In the genomic region with DNA sequence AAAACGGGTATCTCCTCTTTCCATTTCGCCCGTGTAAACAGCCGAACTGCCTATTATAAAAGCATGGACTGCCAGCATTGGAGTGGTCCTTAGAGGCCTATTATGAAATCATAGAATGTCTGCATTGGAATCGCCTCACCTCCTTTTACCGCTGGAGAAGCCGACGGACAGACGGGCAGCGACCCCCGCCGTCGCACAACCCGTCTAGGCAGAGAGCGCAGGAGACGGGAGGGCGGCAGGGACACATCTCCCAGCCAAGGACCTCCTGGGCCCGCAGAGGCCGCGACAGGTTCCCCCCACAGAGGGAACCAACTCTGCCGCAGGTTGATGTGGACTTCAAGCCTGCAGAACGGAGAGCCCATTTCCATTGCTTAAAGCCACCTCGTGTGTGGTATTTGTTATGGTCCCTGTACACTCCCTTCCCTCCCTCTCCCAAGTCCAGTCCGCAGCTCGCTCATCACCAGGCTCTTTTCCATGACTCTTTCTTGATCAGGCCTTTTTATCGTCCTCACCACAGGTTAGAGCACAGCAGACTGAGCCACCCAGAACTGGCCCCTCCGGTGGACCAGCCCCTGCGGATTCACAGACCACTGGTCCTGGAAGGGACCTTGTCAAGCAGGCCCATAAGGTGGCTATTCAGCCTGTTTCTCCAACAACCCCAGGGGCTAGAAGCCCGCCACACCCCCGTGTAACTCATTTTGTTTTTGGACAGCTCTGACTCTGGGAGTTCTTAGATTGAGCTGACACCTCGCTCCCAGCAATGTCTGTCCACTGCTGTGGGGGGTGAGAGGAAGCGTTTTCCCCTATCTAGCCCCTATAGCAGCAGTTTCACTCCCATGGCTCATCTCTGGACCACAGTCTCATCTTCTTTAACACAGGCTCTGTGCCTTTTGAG, we compare ENCODE assay signal across 8 cellular contexts. TPM values are rescaled to one million over a fixed set of nuclear protein-coding genes. Genes with fewer than 3 reads are reported as not detected.
A peak's percentile ranks its signal among the peaks of the same experiment; 100 is the strongest.
DNase-seq lines count a peak whose midpoint lies in the region; ATAC-seq, FAIRE-seq and TF ChIP-seq lines count a peak whose summit lies in the region.

No MANE protein-coding gene starts in this region.

- ATAC-seq in GM21423 (IDR thresholded peaks at IDR 0.05; ENCODE audit: unreplicated experiment) (peak; percentile 1), T-cell (replicated peaks in 1 of 4) (peak in 3 of 4 experiments; percentile 4 to 5 (median 5)), pancreas (peak in 3 of 4 donors; percentile 4 to 20 (median 9)), HG03135 (IDR thresholded peaks at IDR 0.05; ENCODE audit: unreplicated experiment) (no peak)

- peaks cover 14 to 43% (median 26%) of the 10 kb centered on the region in 3 donors for H3K4me1 ChIP-seq in pancreas

- peaks cover 70 to 88% (median 76%) of the 10 kb centered on the region in 3 donors for H3K4me1 Mint-ChIP-seq in T-cell

- peak overlapping the region; percentile 94 for H3K4me3 ChIP-seq in AG04449 (ENCODE audit: low read depth, low read length)
- H3K4me3 ChIP-seq in fibroblast of the aortic adventitia (ENCODE audit: low read depth, low read length) = peak overlapping the region; percentile 62
- peak overlapping the region; percentile 60 to 90 (median 80) for H3K4me3 ChIP-seq in pancreas

- H3K27me3 Mint-ChIP-seq in T-cell = no peaks in the 10 kb centered on the region

- H3K9me3 Mint-ChIP-seq in T-cell = no peaks in the 10 kb centered on the region

- peak overlapping the region; percentile 89 to 93 (median 93) for H3K4me3 Mint-ChIP-seq in T-cell

- CTCF ChIA-PET in AG04449 (lab: Yijun Ruan, JAX) (interaction anchor here (0.6 to 3.4 kb wide), 5 partner anchors 13 to 373 kb away, joined by 3 to 30 read pairs (median 9); partner anchors contain the start of gene XXYLT1), T-cell (lab: Charles Lee) (interaction anchor here (2.3 to 2.4 kb wide), 2 partner anchors 21 kb away, joined by 5 to 6 read pairs; no protein-coding TSS in a partner anchor)

- no peak for DNase-seq in AG04449 (ENCODE audit: low read depth, low spot score)
- DNase-seq in T-cell = peak in 2 of 34 experiments; percentile 16 to 17
- peak; percentile 31 for DNase-seq in fibroblast of the aortic adventitia (ENCODE audit: low read depth)
- peak in 4 of 6 donors; percentile 27 to 81 (median 50) for DNase-seq in pancreas
- DNase-seq in NK-92 treated with Interleukin-12 subunit alpha and Interleukin-12 subunit beta, amount 100 ng/mL, for 24 hours (lab: John Stamatoyannopoulos, UW) = no peak
- no peak for DNase-seq in SKM-1 (lab: John Stamatoyannopoulos, UW; ENCODE audit: unreplicated experiment)

- H3K27ac Mint-ChIP-seq in T-cell = peak overlapping the region; percentile 98

- 28 to 33% methylated on average over 32 of the region's 32 CpGs for WGBS in pancreas, 2 donors

- no peaks in the 10 kb centered on the region for H3K27me3 ChIP-seq in pancreas

- peak overlapping the region; percentile 76 to 87 (median 82) for H3K27ac ChIP-seq in pancreas

- intact Hi-C loops in pancreas (cut with DNase I) = no loop called here

- POLR2A ChIA-PET in AG04449 (lab: Yijun Ruan, JAX) = interaction anchor here (0.8 to 1.0 kb wide), 5 partner anchors 9 to 858 kb away, joined by 3 to 5 read pairs (median 4); partner anchors contain the start of gene FAM43A
- POLR2A ChIA-PET in T-cell (lab: Charles Lee) = interaction anchor here in 1 of 2 donors (1.1 kb wide), 1 partner anchor 24 kb away, joined by 3 read pairs; no protein-coding TSS in a partner anchor

- FAIRE-seq in pancreas (lab: Jason Lieb, UNC) = no peak

- H3K9me3 ChIP-seq in pancreas = no peaks in the 10 kb centered on the region

- no peaks in the 10 kb centered on the region for H3K36me3 ChIP-seq in pancreas

- H3K36me3 Mint-ChIP-seq in T-cell = peaks cover 12% of the 10 kb centered on the region

- TF ChIP-seq CTCF in AG04449 (IDR thresholded peaks at IDR 0.05; ENCODE audit: insufficient read depth, low read length, missing control alignments) (no peak), fibroblast of the aortic adventitia (IDR thresholded peaks at IDR 0.05; ENCODE audit: insufficient read depth, low read length) (no peak), pancreas (IDR thresholded peaks at IDR 0.05) (no peak)

RNA-seq across cellular contexts. Expression of gene PPP1R2, which starts 0.8 kb away (rescaled TPM):
- total RNA-seq in T-cell = 100 to 1,000 TPM; 113 to 154 (median 123) TPM
- 60.1 and 126 TPM in 2 replicates for total RNA-seq in fibroblast of the aortic adventitia (ENCODE audit: low replicate concordance)
- total RNA-seq in pancreas = 10 to 100 TPM; 14.7 to 26.0 (median 16.9) TPM
- polyA plus RNA-seq in pancreas = 10 to 100 TPM in 1 of 2 donors, 1 to 10 TPM in 1; 9.5 to 15.5 TPM

RNA-seq across cellular contexts. Expression of gene APOD, which starts 39.9 kb away (rescaled TPM):
- under 1 TPM in 1 of 5 donors, not detected in 4; 0.55 TPM for total RNA-seq in T-cell
- total RNA-seq in fibroblast of the aortic adventitia (ENCODE audit: low replicate concordance) = 2.9 and 33.3 TPM in 2 replicates
- total RNA-seq in pancreas = 100 to 1,000 TPM in 2 of 6 donors, 10 to 100 TPM in 4; 12.1 to 133 (median 54.6) TPM
- 10 to 100 TPM; 47.9 to 75.7 TPM for polyA plus RNA-seq in pancreas

Comparison
In these comparisons a context has a peak if more than half of its experiments do, and no peak if none do; other contexts are left out.
1. DNase-seq: peak in fibroblast of the aortic adventitia (single experiment) and pancreas (4 of 6); none in AG04449 (single experiment), NK-92 treated with Interleukin-12 subunit alpha and Interleukin-12 subunit beta, amount 100 ng/mL, for 24 hours (single experiment) and SKM-1 (single experiment).
2. Peak in every context shown above with its lines, with median percentiles within 50 percentile points of each other: H3K4me3 ChIP-seq.